Comparison of ENCODE assay signal across 7 cellular contexts in genomic region chr11:62771144-62772021, GRCh38. TPM values are rescaled to one million over a fixed set of nuclear protein-coding genes. Genes with fewer than 3 reads are reported as not detected.
DNase-seq lines count a peak whose midpoint lies in the region; ATAC-seq and TF ChIP-seq lines count a peak whose summit lies in the region.

TAF6L (plus strand) TSS chr11:62771396; CDS start chr11:62775784, 4,388 bp downstream.

- 4% methylated on average over 32 of the region's 60 CpGs for WGBS in hepatocyte (ENCODE audit: low lambda C conversion rate, missing lambda C conversion rate)

- H3K9me3 ChIP-seq in hepatocyte (ENCODE audit: low read depth): no peaks in the 10 kb centered on the region

- no peaks in the 10 kb centered on the region for H3K36me3 ChIP-seq in hepatocyte (replicated peaks; ENCODE audit: insufficient read depth, low read depth)

- no peaks in the 10 kb centered on the region for H3K9me2 ChIP-seq in hepatocyte (replicated peaks; ENCODE audit: insufficient read depth)

- H2AFZ ChIP-seq in hepatocyte: peak within 1 kb of the TSS; percentile 57

- peak within 1 kb of the TSS; percentile 96 for H3K27ac ChIP-seq in hepatocyte

- TF ChIP-seq CTCF in astrocyte of the cerebellum (IDR thresholded peaks at IDR 0.05; ENCODE audit: low read depth, low read length, missing control alignments) (no peak), hepatocyte (IDR thresholded peaks at IDR 0.05; ENCODE audit: poor library complexity) (no peak)

- H3K4me2 ChIP-seq in hepatocyte: peak within 1 kb of the TSS; percentile 80

- peaks cover 24% of the 10 kb centered on the region for H3K79me2 ChIP-seq in hepatocyte

- ATAC-seq in GM18502 (IDR thresholded peaks at IDR 0.05; ENCODE audit: poor library complexity, unreplicated experiment) (peak; percentile 80), HG02943 (IDR thresholded peaks at IDR 0.05; ENCODE audit: low read depth, unreplicated experiment) (peak; percentile 84)

- no peaks in the 10 kb centered on the region for H4K20me1 ChIP-seq in hepatocyte (ENCODE audit: insufficient read depth, poor library complexity, severe bottlenecking)

- DNase-seq in NCI-H187 treated with DMSO at 0.1 percent for 48 hours (lab: John Stamatoyannopoulos, UW): peak; percentile 93
- DNase-seq in T-helper 22 cell (ENCODE audit: low read depth): peak; percentile 91
- peak; percentile 91 for DNase-seq in astrocyte of the cerebellum (ENCODE audit: low read depth)
- peak; percentile 99 for DNase-seq in hepatocyte (ENCODE audit: low spot score)
- peak; percentile 98 for DNase-seq in retina

- in situ Hi-C loops in astrocyte of the cerebellum (cut with HindIII; ENCODE audit: low sequenced_read_pairs): no loop called here

- H3K4me3 ChIP-seq in astrocyte of the cerebellum (ENCODE audit: low read depth, low read length) (peak within 1 kb of the TSS; percentile 59), hepatocyte (peak within 1 kb of the TSS; percentile 71)

- no peaks in the 10 kb centered on the region for H3K27me3 ChIP-seq in hepatocyte

- H3K4me1 ChIP-seq in hepatocyte (ENCODE audit: insufficient read depth): peaks cover 17% of the 10 kb centered on the region

RNA-seq across cellular contexts. Expression of gene TAF6L, which starts in this region (rescaled TPM):
- 20.5 and 23.2 TPM in 2 replicates for total RNA-seq in hepatocyte
- 35.9 and 36.0 TPM in 2 replicates for polyA plus RNA-seq in hepatocyte

Comparison
In these comparisons a context has a peak if more than half of its experiments do, and no peak if none do; other contexts are left out.
1. Peak in every context shown above with its lines: DNase-seq, ATAC-seq, H3K4me3 ChIP-seq and H3K27ac ChIP-seq.